Comparison of ENCODE assay signal across 9 cellular contexts in the genomic region with DNA sequence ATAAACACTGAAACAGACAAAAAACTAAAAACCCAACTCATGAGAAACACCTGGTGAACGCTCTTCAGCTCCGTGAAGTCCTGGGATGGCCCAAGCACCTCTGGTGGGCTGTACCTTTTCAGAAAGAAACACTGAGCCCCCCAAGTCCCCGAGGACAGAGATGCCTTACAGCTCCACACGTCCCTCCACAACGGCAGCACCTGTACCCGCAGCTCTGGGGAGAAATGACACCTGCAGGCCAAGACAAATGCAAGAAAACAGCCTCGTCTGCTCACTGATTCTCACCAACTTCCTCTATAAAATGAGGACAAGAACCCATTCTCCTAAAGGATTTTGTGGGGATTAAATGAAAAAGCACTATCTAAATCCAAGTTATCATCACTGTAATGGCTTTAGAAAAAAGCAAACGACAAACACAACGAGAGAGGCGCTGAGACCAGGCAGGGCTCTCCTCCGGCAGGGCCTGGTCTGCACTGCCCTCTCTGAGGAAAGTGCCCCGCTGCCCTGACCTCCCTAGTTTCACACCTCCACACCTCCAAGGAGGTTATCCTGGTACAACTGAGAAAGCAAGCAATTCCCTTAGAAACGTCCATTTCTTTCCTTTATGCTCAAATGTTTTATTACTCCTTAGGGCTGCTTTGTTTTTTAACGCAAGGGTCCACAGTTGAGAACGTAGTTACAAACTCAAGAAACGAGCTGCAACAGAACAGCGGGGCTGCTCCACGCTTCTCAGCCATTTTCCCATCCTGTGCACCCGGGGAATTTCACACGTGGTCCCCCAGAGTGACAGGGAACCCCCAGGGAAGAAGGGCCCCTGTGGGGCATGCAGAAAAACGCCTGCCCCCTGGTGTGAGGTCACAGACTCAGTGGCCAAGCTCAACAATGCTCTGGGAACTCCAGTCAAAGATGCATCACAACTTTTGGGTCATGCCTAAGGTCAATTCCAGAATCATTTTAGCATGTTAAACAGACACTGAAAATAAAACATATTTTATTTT.
A peak's percentile ranks its signal among the peaks of the same experiment; 100 is the strongest.
DNase-seq lines count a peak whose midpoint lies in the region; ATAC-seq lines count a peak whose summit lies in the region.
"Had no signal": no experiment of that assay in that cellular context is flagged by ENCODE, and none has a peak within 500 bp of the region (broad histone marks: within the 10 kb centered on the region; RNA-seq: fewer than 3 reads in every experiment).

No MANE protein-coding gene starts in this region.

- peaks cover 37 to 86% (median 68%) of the 10 kb centered on the region in 4 donors for H3K4me1 Mint-ChIP-seq in CD4-positive, alpha-beta memory T cell
- H3K4me1 Mint-ChIP-seq in central memory CD8-positive, alpha-beta T cell: peaks cover 58% of the 10 kb centered on the region
- H3K4me1 Mint-ChIP-seq in natural killer cell treated with Interleukin-12 subunit alpha and Interleukin-12 subunit beta and Interleukin-15 and Interleukin-18, amount 100 ng/mL, for 72 hours (ENCODE audit: low read depth in 2 of 2): peaks cover 56 to 59% of the 10 kb centered on the region in 2 donors

- no peaks in the 10 kb centered on the region for H3K27me3 ChIP-seq in CD4-positive, alpha-beta memory T cell (ENCODE audit: insufficient read depth, low read length)
- no peaks in the 10 kb centered on the region for H3K27me3 ChIP-seq in HUES64 (ENCODE audit: insufficient read depth, low read length)

- H3K4me3 ChIP-seq in CD4-positive, alpha-beta memory T cell (ENCODE audit: low read length in 2 of 2): no peak overlapping the region
- H3K4me3 ChIP-seq in HUES64 (ENCODE audit: low read length): no peak overlapping the region

- no peaks in the 10 kb centered on the region for H3K9me3 ChIP-seq in CD4-positive, alpha-beta memory T cell (ENCODE audit: control insufficient read depth in 1 of 2, low read length in 2 of 2)
- no peaks in the 10 kb centered on the region for H3K9me3 ChIP-seq in HUES64 (ENCODE audit: insufficient read depth, low read depth, low read length)

- peak overlapping the region; percentile 15 to 87 (median 80) for H3K27ac Mint-ChIP-seq in CD4-positive, alpha-beta memory T cell
- peak overlapping the region; percentile 79 for H3K27ac Mint-ChIP-seq in central memory CD8-positive, alpha-beta T cell (ENCODE audit: low read depth)
- peak overlapping the region; percentile 26 to 49 for H3K27ac Mint-ChIP-seq in natural killer cell treated with Interleukin-12 subunit alpha and Interleukin-12 subunit beta and Interleukin-15 and Interleukin-18, amount 100 ng/mL, for 72 hours
- H3K27ac Mint-ChIP-seq: dendritic cell treated with granulocyte-macrophage colony-stimulating factor and Interleukin-4, amounts not matched to agents 40 ng/mL and 50 ng/mL, for 4 days had no signal

- POLR2A ChIA-PET in CD4-positive, alpha-beta memory T cell (lab: Charles Lee; ENCODE audit: partially characterized antibody): interaction anchor here (1.1 kb wide), 1 partner anchor 17 kb away, joined by 5 read pairs; no protein-coding TSS in a partner anchor

- intact Hi-C loops in CD4-positive, alpha-beta memory T cell (cut with micrococcal nuclease): loop anchor here (1.0 kb wide), 4 partner anchors 157 to 225 kb away; no protein-coding TSS in a partner anchor

- CTCF ChIA-PET in CD4-positive, alpha-beta memory T cell (lab: Charles Lee; ENCODE audit: partially characterized antibody): interaction anchor here (0.6 to 1.6 kb wide), 4 partner anchors 78 to 225 kb away, joined by 3 to 6 read pairs (median 4); no protein-coding TSS in a partner anchor

- peaks cover 0 to 9% of the 10 kb centered on the region in 2 donors for H3K36me3 Mint-ChIP-seq in CD4-positive, alpha-beta memory T cell
- H3K36me3 Mint-ChIP-seq in central memory CD8-positive, alpha-beta T cell (ENCODE audit: insufficient read depth): peaks cover 14% of the 10 kb centered on the region
- H3K36me3 Mint-ChIP-seq in natural killer cell treated with Interleukin-12 subunit alpha and Interleukin-12 subunit beta and Interleukin-15 and Interleukin-18, amount 100 ng/mL, for 72 hours: no peaks in the 10 kb centered on the region

- WGBS in HUES64: 73% methylated on average over 21 of the region's 21 CpGs

- no peaks in the 10 kb centered on the region for H3K27me3 Mint-ChIP-seq in CD4-positive, alpha-beta memory T cell
- H3K27me3 Mint-ChIP-seq in central memory CD8-positive, alpha-beta T cell: no peaks in the 10 kb centered on the region
- H3K27me3 Mint-ChIP-seq in natural killer cell treated with Interleukin-12 subunit alpha and Interleukin-12 subunit beta and Interleukin-15 and Interleukin-18, amount 100 ng/mL, for 72 hours: no peaks in the 10 kb centered on the region
- H3K27me3 Mint-ChIP-seq: dendritic cell treated with granulocyte-macrophage colony-stimulating factor and Interleukin-4, amounts not matched to agents 40 ng/mL and 50 ng/mL, for 4 days had no signal

- H3K27ac ChIP-seq in CD4-positive, alpha-beta memory T cell (ENCODE audit: low read depth, low read length): no peak overlapping the region
- peak overlapping the region; percentile 9; the same call in 1 of the 2 replicates for H3K27ac ChIP-seq in HUES64 (ENCODE audit: low read depth, low read length)

- no peaks in the 10 kb centered on the region for H3K9me3 Mint-ChIP-seq in CD4-positive, alpha-beta memory T cell
- H3K9me3 Mint-ChIP-seq in central memory CD8-positive, alpha-beta T cell: no peaks in the 10 kb centered on the region
- H3K9me3 Mint-ChIP-seq in natural killer cell treated with Interleukin-12 subunit alpha and Interleukin-12 subunit beta and Interleukin-15 and Interleukin-18, amount 100 ng/mL, for 72 hours: no peaks in the 10 kb centered on the region
- H3K9me3 Mint-ChIP-seq: activated T-helper 1 cell treated with anti-CD3 and anti-CD28 coated beads, Interleukin-12 subunit alpha, Interleukin-12 subunit beta, Interleukin-2, Interleukin-4 antibody, amounts not matched to agents 30 ng/mL and 10 ng/mL and 1 ng/mL, durations not matched to agents 14 hours and 24 hours and 36 hours; dendritic cell treated with granulocyte-macrophage colony-stimulating factor and Interleukin-4, amounts not matched to agents 40 ng/mL and 50 ng/mL, for 4 days had no signal

- no peak for ATAC-seq in central memory CD8-positive, alpha-beta T cell (replicated peaks; ENCODE audit: extremely low read depth, poor library complexity, severe bottlenecking)
- ATAC-seq in natural killer cell treated with Interleukin-12 subunit alpha and Interleukin-12 subunit beta and Interleukin-15 and Interleukin-18, amount 100 ng/mL, for 72 hours: no peak
- ATAC-seq in GM19035 (IDR thresholded peaks at IDR 0.05; ENCODE audit: unreplicated experiment): no peak
- no peak for ATAC-seq in HG03439 (IDR thresholded peaks at IDR 0.05; ENCODE audit: unreplicated experiment)

- H3K36me3 ChIP-seq in CD4-positive, alpha-beta memory T cell (ENCODE audit: insufficient read depth, low read length): no peaks in the 10 kb centered on the region
- H3K36me3 ChIP-seq in HUES64 (ENCODE audit: insufficient read depth, low read length): peaks cover 4% of the 10 kb centered on the region

- peak in 1 of 5 donors; percentile 28 for DNase-seq in CD4-positive, alpha-beta memory T cell
- no peak for DNase-seq in central memory CD8-positive, alpha-beta T cell (ENCODE audit: low spot score in 2 of 2)
- DNase-seq in natural killer cell treated with Interleukin-12 subunit alpha and Interleukin-12 subunit beta and Interleukin-15 and Interleukin-18, amount 100 ng/mL, for 72 hours (ENCODE audit: low spot score): no peak
- no peak for DNase-seq in AML-193 (lab: John Stamatoyannopoulos, UW)

- peak overlapping the region in 1 of 8 donors; percentile 2 for H3K4me3 Mint-ChIP-seq in CD4-positive, alpha-beta memory T cell
- H3K4me3 Mint-ChIP-seq in central memory CD8-positive, alpha-beta T cell: peak overlapping the region; percentile 29
- H3K4me3 Mint-ChIP-seq in natural killer cell treated with Interleukin-12 subunit alpha and Interleukin-12 subunit beta and Interleukin-15 and Interleukin-18, amount 100 ng/mL, for 72 hours: peak overlapping the region; percentile 29
- H3K4me3 Mint-ChIP-seq: activated T-helper 1 cell treated with anti-CD3 and anti-CD28 coated beads, Interleukin-12 subunit alpha, Interleukin-12 subunit beta, Interleukin-2, Interleukin-4 antibody, amounts not matched to agents 30 ng/mL and 10 ng/mL and 1 ng/mL, durations not matched to agents 14 hours and 24 hours and 36 hours; dendritic cell treated with granulocyte-macrophage colony-stimulating factor and Interleukin-4, amounts not matched to agents 40 ng/mL and 50 ng/mL, for 4 days had no signal

- peaks cover 85% of the 10 kb centered on the region for H3K4me1 ChIP-seq in CD4-positive, alpha-beta memory T cell (ENCODE audit: insufficient read depth, low read length)
- peaks cover 29% of the 10 kb centered on the region for H3K4me1 ChIP-seq in HUES64 (ENCODE audit: insufficient read depth, low read length)

- H3K9ac ChIP-seq in HUES64 (ENCODE audit: low read depth, low read length): no peak overlapping the region
